ENCODE assay signal across 35 cellular contexts in the genomic region with DNA sequence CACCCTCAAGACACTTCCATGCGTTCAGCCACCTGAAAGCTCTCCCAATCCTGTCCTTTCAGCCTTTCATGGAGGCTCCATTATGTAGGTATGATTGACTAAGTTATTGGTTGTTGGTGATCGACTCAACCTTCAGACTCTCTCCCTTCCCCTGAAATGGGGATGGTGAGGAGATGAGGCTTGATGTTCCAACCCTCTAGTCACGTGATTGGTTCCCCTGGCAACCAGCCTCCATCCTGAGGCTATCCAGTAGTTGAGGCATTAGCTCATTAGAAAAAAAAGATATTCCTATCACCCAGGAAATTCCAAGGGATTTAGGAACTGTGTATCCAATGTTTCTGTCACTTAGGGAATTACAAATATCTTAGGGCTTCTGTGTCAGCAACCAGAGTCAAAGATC.
"Had no signal": no experiment of that assay in that cellular context is flagged by ENCODE, and none has a peak within 500 bp of the region (broad histone marks: within the 10 kb centered on the region; RNA-seq: fewer than 3 reads in every experiment).

No MANE protein-coding gene starts in this region.

- H3K9me3 ChIP-seq: MG63 had no signal

- H3K36me3 ChIP-seq: MG63 had no signal

- H3K4me3 ChIP-seq: MG63 had no signal

- H3K27me3 ChIP-seq: MG63 had no signal

- DNase-seq: Karpas-422, Kasumi-1, MG63, MM.1S, MV-4-11, NCI-H1048, NCI-H1092, NCI-H1092 treated with DMSO at 0.1 percent for 48 hours, NCI-H1105, NCI-H1105 treated with DMSO at 0.1 percent for 48 hours, NCI-H1417, NCI-H1417 treated with DMSO at 0.1 percent for 48 hours, NCI-H1436, NCI-H1436 treated with DMSO at 0.1 percent for 48 hours, NCI-H146, NCI-H1694, NCI-H1694 treated with DMSO at 0.1 percent for 48 hours, NCI-H187, NCI-H187 treated with DMSO at 0.1 percent for 48 hours, NCI-H1930, NCI-H2029, NCI-H2029 treated with DMSO at 0.1 percent for 48 hours, NCI-H2081, NCI-H2081 treated with DMSO at 0.1 percent for 48 hours, NCI-H2107, NCI-H2171, NCI-H2171 treated with DMSO at 0.1 percent for 48 hours, NCI-H2227 treated with DMSO at 0.1 percent for 48 hours, NCI-H226, NCI-H345, NCI-H446, NCI-H446 treated with DMSO at 0.1 percent for 48 hours, NCI-H510A, NCI-H524, NCI-H524 treated with DMSO at 0.1 percent for 48 hours had no signal
